In genomic region chr7:129136887-129137647, GRCh38 we compare ENCODE assay signal across 12 cellular contexts.
DNase-seq lines count a peak whose midpoint lies in the region; TF ChIP-seq lines count a peak whose summit lies in the region.
"Had no signal": no experiment of that assay in that cellular context is flagged by ENCODE, and none has a peak within 500 bp of the region (broad histone marks: within the 10 kb centered on the region; RNA-seq: fewer than 3 reads in every experiment).

No MANE protein-coding gene starts in this region.

- H3K4me1 Mint-ChIP-seq in dendritic cell treated with granulocyte-macrophage colony-stimulating factor and Interleukin-4, amounts not matched to agents 40 ng/mL and 50 ng/mL, for 4 days (ENCODE audit: low read depth) = peaks cover 43% of the 10 kb centered on the region

- H3K79me2 ChIP-seq in MM.1S (ENCODE audit: low read length) = no peaks in the 10 kb centered on the region

- no peaks in the 10 kb centered on the region for H3K27me3 Mint-ChIP-seq in dendritic cell treated with granulocyte-macrophage colony-stimulating factor and Interleukin-4, amounts not matched to agents 40 ng/mL and 50 ng/mL, for 4 days

- no peaks in the 10 kb centered on the region for H3K27me3 ChIP-seq in MM.1S (replicated peaks; ENCODE audit: insufficient read depth, low read length)
- H3K27me3 ChIP-seq: breast epithelium, gastrocnemius medialis had no signal

- no peaks in the 10 kb centered on the region for H3K9me3 Mint-ChIP-seq in dendritic cell treated with granulocyte-macrophage colony-stimulating factor and Interleukin-4, amounts not matched to agents 40 ng/mL and 50 ng/mL, for 4 days

- intact Hi-C loops in dendritic cell treated with granulocyte-macrophage colony-stimulating factor and Interleukin-4, amounts not matched to agents 40 ng/mL and 50 ng/mL, for 4 days (cut with micrococcal nuclease) = no loop called here

- no peak overlapping the region for H3K9ac ChIP-seq in MM.1S (ENCODE audit: low read length)

- no peak overlapping the region for H2AFZ ChIP-seq in MM.1S (ENCODE audit: low read length)

- H3K9me2 ChIP-seq in MM.1S (replicated peaks; ENCODE audit: insufficient read depth, low read length) = no peaks in the 10 kb centered on the region

- H3F3A ChIP-seq in MM.1S (ENCODE audit: insufficient read depth, low read length) = no peaks in the 10 kb centered on the region

- peak overlapping the region; percentile 84 for H3K27ac Mint-ChIP-seq in dendritic cell treated with granulocyte-macrophage colony-stimulating factor and Interleukin-4, amounts not matched to agents 40 ng/mL and 50 ng/mL, for 4 days

- peak overlapping the region; percentile 34 for H3K4me3 Mint-ChIP-seq in dendritic cell treated with granulocyte-macrophage colony-stimulating factor and Interleukin-4, amounts not matched to agents 40 ng/mL and 50 ng/mL, for 4 days

- H3K4me1 ChIP-seq in MM.1S (ENCODE audit: low read length) = peaks cover 12% of the 10 kb centered on the region
- H3K4me1 ChIP-seq: breast epithelium, gastrocnemius medialis had no signal

- no peaks in the 10 kb centered on the region for H3K36me3 ChIP-seq in MM.1S (replicated peaks; ENCODE audit: insufficient read depth, low read length)
- H3K36me3 ChIP-seq: breast epithelium, gastrocnemius medialis, WERI-Rb-1 had no signal

- H3K27ac ChIP-seq in MM.1S (ENCODE audit: low read length) = no peak overlapping the region
- H3K27ac ChIP-seq: breast epithelium, gastrocnemius medialis, WERI-Rb-1 had no signal

- H3K4me3 ChIP-seq in MM.1S (ENCODE audit: low read length) = no peak overlapping the region
- H3K4me3 ChIP-seq: breast epithelium, gastrocnemius medialis had no signal

- no peaks in the 10 kb centered on the region for H3K9me3 ChIP-seq in MM.1S (replicated peaks; ENCODE audit: insufficient read depth, low read length)
- H3K9me3 ChIP-seq: breast epithelium, gastrocnemius medialis had no signal

- H3K4me2 ChIP-seq in MM.1S (ENCODE audit: low read depth, low read length) = no peak overlapping the region

- no peaks in the 10 kb centered on the region for H4K20me1 ChIP-seq in MM.1S (ENCODE audit: insufficient read depth, low read length)

- no peaks in the 10 kb centered on the region for H3K36me3 Mint-ChIP-seq in dendritic cell treated with granulocyte-macrophage colony-stimulating factor and Interleukin-4, amounts not matched to agents 40 ng/mL and 50 ng/mL, for 4 days (ENCODE audit: low read depth)

- TF ChIP-seq CTCF in MM.1S (IDR thresholded peaks at IDR 0.05; ENCODE audit: low read length) = no peak

- DNase-seq in CD1c-positive myeloid dendritic cell (ENCODE audit: extremely low spot score) = peak; percentile 75
- DNase-seq in GM19238 (ENCODE audit: insufficient read length, low spot score) = peak; percentile 34
- DNase-seq in Kasumi-1 (lab: John Stamatoyannopoulos, UW) = peak; percentile 88 to 91
- no peak for DNase-seq in activated CD4-positive, CD25-positive, alpha-beta regulatory T cell (lab: John Stamatoyannopoulos, UW)
- no peak for DNase-seq in NCI-H345 treated with DMSO at 0.1 percent for 48 hours (lab: John Stamatoyannopoulos, UW; ENCODE audit: unreplicated experiment)
- DNase-seq in activated effector memory CD4-positive, alpha-beta T cell treated with anti-CD3 and anti-CD28 coated beads, Interleukin-2, amount 50 U/mL, for 16 hours = no peak
- DNase-seq in MM.1S = no peak
- DNase-seq: gastrocnemius medialis; stimulated activated CD4-positive, alpha-beta T cell treated with anti-CD3 and anti-CD28 coated beads, Interleukin-2, amount 100 ng/mL, for 48 hours; WERI-Rb-1 had no signal

Comparison
In these comparisons a context has a peak if more than half of its experiments do, and no peak if none do; other contexts are left out.
1. DNase-seq: peak in CD1c-positive myeloid dendritic cell (single experiment), GM19238 (single experiment) and Kasumi-1 (2 of 2); none in activated CD4-positive, CD25-positive, alpha-beta regulatory T cell (0 of 4), NCI-H345 treated with DMSO at 0.1 percent for 48 hours (single experiment), activated effector memory CD4-positive, alpha-beta T cell treated with anti-CD3 and anti-CD28 coated beads, Interleukin-2, amount 50 U/mL, for 16 hours (single experiment) and MM.1S (single experiment).